ENCODE assay signal across 9 cellular contexts in genomic region chr22:39306456-39307361, GRCh38. TPM values are rescaled to one million over a fixed set of nuclear protein-coding genes. Genes with fewer than 3 reads are reported as not detected.
A peak's percentile ranks its signal among the peaks of the same experiment; 100 is the strongest.
DNase-seq lines count a peak whose midpoint lies in the region; ATAC-seq and TF ChIP-seq lines count a peak whose summit lies in the region.
"Had no signal": no experiment of that assay in that cellular context is flagged by ENCODE, and none has a peak within 500 bp of the region (broad histone marks: within the 10 kb centered on the region; RNA-seq: fewer than 3 reads in every experiment).

No MANE protein-coding gene starts in this region.

- no peaks in the 10 kb centered on the region for H3K27me3 ChIP-seq in right atrium auricular region
- no peaks in the 10 kb centered on the region for H3K27me3 ChIP-seq in dorsolateral prefrontal cortex
- H3K27me3 ChIP-seq: pancreas had no signal

- H3K4me1 Mint-ChIP-seq in WTC11 (peaks cover 25% of the 10 kb centered on the region), nephron progenitor cell (peaks cover 28% of the 10 kb centered on the region)

- POLR2A ChIA-PET in WTC11 (lab: Charles Lee), result interaction anchor here (0.9 to 1.9 kb wide), 7 partner anchors 13 to 136 kb away, joined by 3 to 8 read pairs (median 6); partner anchors contain the start of gene RPL3

- H3K27ac ChIP-seq in right atrium auricular region (no peak overlapping the region), dorsolateral prefrontal cortex (peak overlapping the region in 11 of 59 donors; percentile 12 to 53 (median 29))
- H3K27ac ChIP-seq: pancreas had no signal

- H3K36me3 ChIP-seq in right atrium auricular region, result peaks cover 2% of the 10 kb centered on the region

- no peak overlapping the region for H3K4me3 ChIP-seq in right atrium auricular region
- no peak overlapping the region for H3K4me3 ChIP-seq in dorsolateral prefrontal cortex
- H3K4me3 ChIP-seq: pancreas had no signal

- peaks cover 0 to 41% of the 10 kb centered on the region in 2 donors for H3K4me1 ChIP-seq in right atrium auricular region
- H3K4me1 ChIP-seq: pancreas had no signal

- TF ChIP-seq CTCF in right atrium auricular region (IDR thresholded peaks at IDR 0.05) (peak in 1 of 2 donors; percentile 47), WTC11 (IDR thresholded peaks at IDR 0.05) (no peak), dorsolateral prefrontal cortex (IDR thresholded peaks at IDR 0.05 in 54 of 56, conservative IDR thresholded peaks at IDR 0.05 in 2 of 56; ENCODE audit: low read depth in 1 of 56, partially characterized antibody in 56 of 56) (peak in 44 of 56 donors; percentile 11 to 49 (median 34)), nephron progenitor cell (IDR thresholded peaks at IDR 0.05) (peak; percentile 40)

- ATAC-seq in Right ventricle myocardium inferior (peak; percentile 14), WTC11 (peak; percentile 1; the same call in 1 of the 2 replicates), HG02571 (IDR thresholded peaks at IDR 0.05; ENCODE audit: unreplicated experiment) (no peak)

- H3K9me3 ChIP-seq in right atrium auricular region, result no peaks in the 10 kb centered on the region
- H3K9me3 ChIP-seq: pancreas had no signal

- H3K27me3 Mint-ChIP-seq in WTC11 (ENCODE audit: low read depth), result no peaks in the 10 kb centered on the region
- H3K27me3 Mint-ChIP-seq in nephron progenitor cell (ENCODE audit: low read depth, poor library complexity), result peaks cover 10% of the 10 kb centered on the region

- CTCF ChIA-PET in WTC11 (lab: Charles Lee), result interaction anchor here (0.5 to 2.4 kb wide), 34 partner anchors 9 to 538 kb away, joined by 3 to 39 read pairs (median 5); partner anchors contain the start of genes CBX7 and PDGFB

- H3K9me3 Mint-ChIP-seq in WTC11 (peaks cover 9% of the 10 kb centered on the region), nephron progenitor cell (peaks cover 7% of the 10 kb centered on the region)

- peak; percentile 81 for DNase-seq in Right ventricle myocardium inferior (ENCODE audit: missing footprints)
- no peak for DNase-seq in right atrium auricular region (ENCODE audit: low spot score)
- peak; percentile 78 for DNase-seq in WTC11 (ENCODE audit: low spot score)
- peak in 1 of 10 donors; percentile 37 for DNase-seq in dorsolateral prefrontal cortex
- peak; percentile 57 for DNase-seq in nephron progenitor cell
- DNase-seq in NCI-H2107 treated with DMSO at 0.1 percent for 48 hours (lab: John Stamatoyannopoulos, UW; ENCODE audit: unreplicated experiment), result no peak
- DNase-seq in NCI-H2227 treated with DMSO at 0.1 percent for 48 hours (lab: John Stamatoyannopoulos, UW), result no peak

- intact Hi-C loops in Right ventricle myocardium inferior (cut with DNase I), result no loop called here
- intact Hi-C loops in dorsolateral prefrontal cortex (cut with DNase I), result no loop called here

- no peak overlapping the region for H3K4me3 Mint-ChIP-seq in WTC11
- no peak overlapping the region for H3K4me3 Mint-ChIP-seq in nephron progenitor cell

- H3K27ac Mint-ChIP-seq in WTC11, result peak overlapping the region; percentile 55
- H3K27ac Mint-ChIP-seq in nephron progenitor cell, result no peak overlapping the region

- H3K36me3 Mint-ChIP-seq in WTC11 (peaks cover 14% of the 10 kb centered on the region), nephron progenitor cell (ENCODE audit: low read depth) (peaks cover 21% of the 10 kb centered on the region)

TF ChIP-seq in WTC11, 78 proteins besides CTCF, POLR2A, EP300 and RAD21:
- TF ChIP-seq FOXK1 (CRISPR knock-in tag; IDR thresholded peaks at IDR 0.05), result no peak
- TF ChIP-seq ZNF232 (CRISPR knock-in tag; IDR thresholded peaks at IDR 0.05), result no peak
- no peak for TF ChIP-seq NFATC4 (CRISPR knock-in tag; IDR thresholded peaks at IDR 0.05)
- TF ChIP-seq NR3C1 (CRISPR knock-in tag; conservative IDR thresholded peaks at IDR 0.05; ENCODE audit: low read depth), result no peak
- TF ChIP-seq JUN (CRISPR knock-in tag; IDR thresholded peaks at IDR 0.05), result no peak
- TF ChIP-seq, protein P1, sequence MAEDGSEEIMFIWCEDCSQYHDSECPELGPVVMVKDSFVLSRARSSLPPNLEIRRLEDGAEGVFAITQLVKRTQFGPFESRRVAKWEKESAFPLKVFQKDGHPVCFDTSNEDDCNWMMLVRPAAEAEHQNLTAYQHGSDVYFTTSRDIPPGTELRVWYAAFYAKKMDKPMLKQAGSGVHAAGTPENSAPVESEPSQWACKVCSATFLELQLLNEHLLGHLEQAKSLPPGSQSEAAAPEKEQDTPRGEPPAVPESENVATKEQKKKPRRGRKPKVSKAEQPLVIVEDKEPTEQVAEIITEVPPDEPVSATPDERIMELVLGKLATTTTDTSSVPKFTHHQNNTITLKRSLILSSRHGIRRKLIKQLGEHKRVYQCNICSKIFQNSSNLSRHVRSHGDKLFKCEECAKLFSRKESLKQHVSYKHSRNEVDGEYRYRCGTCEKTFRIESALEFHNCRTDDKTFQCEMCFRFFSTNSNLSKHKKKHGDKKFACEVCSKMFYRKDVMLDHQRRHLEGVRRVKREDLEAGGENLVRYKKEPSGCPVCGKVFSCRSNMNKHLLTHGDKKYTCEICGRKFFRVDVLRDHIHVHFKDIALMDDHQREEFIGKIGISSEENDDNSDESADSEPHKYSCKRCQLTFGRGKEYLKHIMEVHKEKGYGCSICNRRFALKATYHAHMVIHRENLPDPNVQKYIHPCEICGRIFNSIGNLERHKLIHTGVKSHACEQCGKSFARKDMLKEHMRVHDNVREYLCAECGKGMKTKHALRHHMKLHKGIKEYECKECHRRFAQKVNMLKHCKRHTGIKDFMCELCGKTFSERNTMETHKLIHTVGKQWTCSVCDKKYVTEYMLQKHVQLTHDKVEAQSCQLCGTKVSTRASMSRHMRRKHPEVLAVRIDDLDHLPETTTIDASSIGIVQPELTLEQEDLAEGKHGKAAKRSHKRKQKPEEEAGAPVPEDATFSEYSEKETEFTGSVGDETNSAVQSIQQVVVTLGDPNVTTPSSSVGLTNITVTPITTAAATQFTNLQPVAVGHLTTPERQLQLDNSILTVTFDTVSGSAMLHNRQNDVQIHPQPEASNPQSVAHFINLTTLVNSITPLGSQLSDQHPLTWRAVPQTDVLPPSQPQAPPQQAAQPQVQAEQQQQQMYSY (CRISPR knock-in tag; IDR thresholded peaks at IDR 0.05), result no peak
- TF ChIP-seq, protein P2, sequence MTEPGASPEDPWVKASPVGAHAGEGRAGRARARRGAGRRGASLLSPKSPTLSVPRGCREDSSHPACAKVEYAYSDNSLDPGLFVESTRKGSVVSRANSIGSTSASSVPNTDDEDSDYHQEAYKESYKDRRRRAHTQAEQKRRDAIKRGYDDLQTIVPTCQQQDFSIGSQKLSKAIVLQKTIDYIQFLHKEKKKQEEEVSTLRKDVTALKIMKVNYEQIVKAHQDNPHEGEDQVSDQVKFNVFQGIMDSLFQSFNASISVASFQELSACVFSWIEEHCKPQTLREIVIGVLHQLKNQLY (CRISPR knock-in tag; IDR thresholded peaks at IDR 0.05), result no peak
- TF ChIP-seq ZNF416 (CRISPR knock-in tag; IDR thresholded peaks at IDR 0.05), result no peak
- TF ChIP-seq, protein P3, sequence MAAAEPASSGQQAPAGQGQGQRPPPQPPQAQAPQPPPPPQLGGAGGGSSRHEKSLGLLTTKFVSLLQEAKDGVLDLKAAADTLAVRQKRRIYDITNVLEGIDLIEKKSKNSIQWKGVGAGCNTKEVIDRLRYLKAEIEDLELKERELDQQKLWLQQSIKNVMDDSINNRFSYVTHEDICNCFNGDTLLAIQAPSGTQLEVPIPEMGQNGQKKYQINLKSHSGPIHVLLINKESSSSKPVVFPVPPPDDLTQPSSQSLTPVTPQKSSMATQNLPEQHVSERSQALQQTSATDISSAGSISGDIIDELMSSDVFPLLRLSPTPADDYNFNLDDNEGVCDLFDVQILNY (CRISPR knock-in tag; IDR thresholded peaks at IDR 0.05), result no peak
- no peak for TF ChIP-seq ELF4 (CRISPR knock-in tag; IDR thresholded peaks at IDR 0.05; ENCODE audit: low read depth)
- no peak for TF ChIP-seq ZNF138 (CRISPR knock-in tag; conservative IDR thresholded peaks at IDR 0.05)
- TF ChIP-seq KAT7 (CRISPR knock-in tag; IDR thresholded peaks at IDR 0.05; ENCODE audit: borderline replicate concordance), result no peak
- no peak for TF ChIP-seq FOXJ3 (CRISPR knock-in tag; IDR thresholded peaks at IDR 0.05; ENCODE audit: borderline replicate concordance)
- no peak for TF ChIP-seq SMAD4 (CRISPR knock-in tag; IDR thresholded peaks at IDR 0.05)

RNA-seq across cellular contexts. Expression of gene RPL3, which starts 12.7 kb away (rescaled TPM):
- total RNA-seq in Right ventricle myocardium inferior, result 355 TPM
- 1,000 to 10,000 TPM in 1 of 2 donors, 100 to 1,000 TPM in 1; 440 to 1,190 TPM for total RNA-seq in right atrium auricular region
- total RNA-seq in WTC11 (2021), result 3,009 to 3,279 TPM (median 3,249 TPM) in 3 replicates
- 100 to 1,000 TPM; 562 to 963 (median 699) TPM for total RNA-seq in dorsolateral prefrontal cortex

RNA-seq across cellular contexts. Expression of gene SYNGR1, which starts 43.1 kb away (rescaled TPM):
- 40.5 TPM for total RNA-seq in Right ventricle myocardium inferior
- 10 to 100 TPM; 29.4 to 29.5 TPM for total RNA-seq in right atrium auricular region
- total RNA-seq in WTC11 (2021), result 26.5 to 35.3 TPM (median 28.7 TPM) in 3 replicates
- total RNA-seq in dorsolateral prefrontal cortex, result 100 to 1,000 TPM; 108 to 421 (median 288) TPM

Comparison
In these comparisons a context has a peak if more than half of its experiments do, and no peak if none do; other contexts are left out.
1. DNase-seq: peak in Right ventricle myocardium inferior (single experiment), WTC11 (single experiment) and nephron progenitor cell (single experiment); none in right atrium auricular region (single experiment), NCI-H2107 treated with DMSO at 0.1 percent for 48 hours (single experiment) and NCI-H2227 treated with DMSO at 0.1 percent for 48 hours (single experiment).